Comparison of ENCODE assay signal across 11 cellular contexts in genomic region chr5:72141440-72142271, GRCh38. TPM values are rescaled to one million over a fixed set of nuclear protein-coding genes. Genes with fewer than 3 reads are reported as not detected.
DNase-seq lines count a peak whose midpoint lies in the region; ATAC-seq, FAIRE-seq and TF ChIP-seq lines count a peak whose summit lies in the region.
"Had no signal": no experiment of that assay in that cellular context is flagged by ENCODE, and none has a peak within 500 bp of the region (broad histone marks: within the 10 kb centered on the region; RNA-seq: fewer than 3 reads in every experiment).

No MANE protein-coding gene starts in this region.

- no peaks in the 10 kb centered on the region for H3K9me3 Mint-ChIP-seq in endodermal cell
- H3K9me3 Mint-ChIP-seq: activated T-cell treated with anti-CD3 and anti-CD28 coated beads, Interleukin-2, amount 50 U/mL, for 24 hours; immature natural killer cell had no signal

- FAIRE-seq in GM12892 (lab: Jason Lieb, UNC) = no peak

- DNase-seq in NCI-H2029 (lab: John Stamatoyannopoulos, UW) = peak; percentile 20
- DNase-seq in NCI-H2029 treated with DMSO at 0.1 percent for 48 hours (lab: John Stamatoyannopoulos, UW) = no peak
- no peak for DNase-seq in endodermal cell
- peak in 1 of 2 donors; percentile 66 for DNase-seq in aorta
- no peak for DNase-seq in GM12892 (ENCODE audit: insufficient read length)
- DNase-seq in activated CD4-positive, alpha-beta T cell treated with anti-CD3 and anti-CD28 coated beads for 48 hours = no peak
- DNase-seq: 8988T; activated T-cell treated with anti-CD3 and anti-CD28 coated beads, Interleukin-2, amount 50 U/mL, for 24 hours; immature natural killer cell had no signal

- H3K4me1 ChIP-seq in endodermal cell (ENCODE audit: control insufficient read depth, insufficient read depth, low read length) (no peaks in the 10 kb centered on the region), mucosa of rectum (ENCODE audit: control insufficient read depth in 2 of 2, insufficient read depth in 2 of 2, low read length in 2 of 2) (no peaks in the 10 kb centered on the region), aorta (ENCODE audit: control insufficient read depth in 1 of 2, insufficient read depth in 2 of 2, low read length in 2 of 2) (peaks cover 12 to 38% of the 10 kb centered on the region in 2 donors)

- no peak overlapping the region for H3K4me3 ChIP-seq in endodermal cell (ENCODE audit: low read length)
- no peak overlapping the region for H3K4me3 ChIP-seq in mucosa of rectum (ENCODE audit: low read length in 2 of 2)
- no peak overlapping the region for H3K4me3 ChIP-seq in aorta (ENCODE audit: low read length in 2 of 2)

- H3K9me3 ChIP-seq in endodermal cell (ENCODE audit: control insufficient read depth, low read length) (no peaks in the 10 kb centered on the region), mucosa of rectum (ENCODE audit: control insufficient read depth in 2 of 2, low read length in 2 of 2) (no peaks in the 10 kb centered on the region), aorta (ENCODE audit: control insufficient read depth, low read length) (no peaks in the 10 kb centered on the region)

- ATAC-seq in aorta (ENCODE audit: low FRiP score) = peak; percentile 85
- ATAC-seq in HG03280 (IDR thresholded peaks at IDR 0.05; ENCODE audit: unreplicated experiment) = no peak

- H3K27ac Mint-ChIP-seq in endodermal cell = peak overlapping the region; percentile 53
- H3K27ac Mint-ChIP-seq: activated T-cell treated with anti-CD3 and anti-CD28 coated beads, Interleukin-2, amount 50 U/mL, for 24 hours had no signal

- no peak for TF ChIP-seq CTCF in endodermal cell (conservative IDR thresholded peaks at IDR 0.05)

- no peak for TF ChIP-seq POLR2A in GM12892 (IDR thresholded peaks at IDR 0.05; ENCODE audit: low read depth, low read length)

- WGBS in endodermal cell (ENCODE audit: insufficient coverage in 1 of 2, insufficient read length in 1 of 2), 2 experiments = 90 to 94% methylated on average over 4 to 6 of the region's 6 CpGs
- 6% methylated on average over 6 of the region's 6 CpGs for WGBS in aorta, 2 donors

- H3K4me3 Mint-ChIP-seq in endodermal cell = no peak overlapping the region
- H3K4me3 Mint-ChIP-seq: activated T-cell treated with anti-CD3 and anti-CD28 coated beads, Interleukin-2, amount 50 U/mL, for 24 hours; immature natural killer cell had no signal

- peaks cover 13% of the 10 kb centered on the region for H3K36me3 Mint-ChIP-seq in endodermal cell (ENCODE audit: low read depth)
- H3K36me3 Mint-ChIP-seq: immature natural killer cell had no signal

- H3K4me1 Mint-ChIP-seq in endodermal cell = no peaks in the 10 kb centered on the region

- no peaks in the 10 kb centered on the region for H3K27me3 Mint-ChIP-seq in endodermal cell (ENCODE audit: insufficient read depth)

- no peaks in the 10 kb centered on the region for H3K27me3 ChIP-seq in endodermal cell (ENCODE audit: control insufficient read depth, insufficient read depth, low read length, poor library complexity, severe bottlenecking)
- no peaks in the 10 kb centered on the region for H3K27me3 ChIP-seq in mucosa of rectum (ENCODE audit: control insufficient read depth in 2 of 2, insufficient read depth in 2 of 2, low read length in 2 of 2)
- no peaks in the 10 kb centered on the region for H3K27me3 ChIP-seq in aorta (ENCODE audit: control insufficient read depth in 1 of 2, insufficient read depth in 2 of 2, low read length in 1 of 2)

- H3K36me3 ChIP-seq in endodermal cell (ENCODE audit: control insufficient read depth, insufficient read depth, low read length) = peaks cover 90% of the 10 kb centered on the region
- H3K36me3 ChIP-seq in mucosa of rectum (ENCODE audit: control insufficient read depth in 2 of 2, insufficient read depth in 2 of 2, low read length in 2 of 2) = no peaks in the 10 kb centered on the region
- H3K36me3 ChIP-seq in aorta (ENCODE audit: control insufficient read depth in 1 of 2, insufficient read depth in 2 of 2, low read length in 1 of 2) = peaks cover 0 to 1% of the 10 kb centered on the region in 2 donors

- H3K27ac ChIP-seq in endodermal cell (ENCODE audit: low read depth, low read length) (peak overlapping the region; percentile 14), mucosa of rectum (ENCODE audit: low read depth in 2 of 2, low read length in 2 of 2) (peak overlapping the region; percentile 37 to 41), aorta (ENCODE audit: low read depth in 1 of 2, low read length in 2 of 2) (peak overlapping the region; percentile 96 to 100)

- intact Hi-C loops in aorta (cut with DNase I) = loop anchor here (5.0 kb wide), 2 partner anchors 41 to 166 kb away; no protein-coding TSS in a partner anchor

- no peak overlapping the region for H3K9ac ChIP-seq in endodermal cell (ENCODE audit: extremely low read depth, low read length, poor library complexity, severe bottlenecking)
- H3K9ac ChIP-seq in mucosa of rectum (ENCODE audit: low read depth in 1 of 2, low read length in 2 of 2) = no peak overlapping the region

RNA-seq across cellular contexts. Expression of gene MAP1B, which starts 34.4 kb away (rescaled TPM):
- total RNA-seq in endodermal cell = 10 to 100 TPM; 87.9 to 93.3 TPM
- 238 TPM for polyA plus RNA-seq in endodermal cell (2013, experiment 1 of 2)
- polyA plus RNA-seq in endodermal cell (2013, experiment 2 of 2) = 264 TPM
- total RNA-seq in aorta = 100 to 1,000 TPM; 382 to 754 TPM
- polyA plus RNA-seq in aorta = 10 to 100 TPM; 27.2 to 66.5 TPM
- polyA plus RNA-seq in GM12892 (2012; ENCODE audit: missing spikeins) = 0.17 TPM

Comparison
In these comparisons a context has a peak if more than half of its experiments do, and no peak if none do; other contexts are left out.
1. H3K27ac ChIP-seq: peak in every context shown above with its lines; median percentile 98 in aorta; 39 in mucosa of rectum; 14 in endodermal cell.
2. RNA of gene MAP1B, which starts 34.4 kb away (total RNA-seq): 382 to 754 TPM in aorta; 87.9 to 93.3 TPM in endodermal cell; every median in the first group is over 4 times any median in the second.